In the genomic region with DNA sequence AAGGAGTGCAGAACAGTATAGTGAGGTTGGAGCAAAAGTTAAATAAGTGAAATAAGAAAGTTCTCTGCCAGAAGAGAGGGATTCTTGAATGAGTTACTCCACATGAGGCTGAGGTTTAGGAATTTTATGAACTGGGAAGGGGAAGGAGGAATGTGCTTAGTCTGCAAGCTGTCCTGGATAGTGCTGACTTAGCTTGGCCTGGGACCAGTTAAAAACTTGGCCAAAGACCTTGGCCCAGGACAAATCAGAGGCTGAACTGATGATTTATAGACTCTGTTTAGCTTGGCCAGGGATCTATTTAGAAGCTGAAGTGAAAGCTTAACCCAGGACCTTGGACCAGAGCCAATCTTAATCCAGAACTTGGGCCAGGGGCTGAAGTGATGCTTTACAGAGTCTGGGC, we compare ENCODE assay signal across 24 cellular contexts.
DNase-seq lines count a peak whose midpoint lies in the region; ATAC-seq, FAIRE-seq and TF ChIP-seq lines count a peak whose summit lies in the region.
"Had no signal": no experiment of that assay in that cellular context is flagged by ENCODE, and none has a peak within 500 bp of the region (broad histone marks: within the 10 kb centered on the region; RNA-seq: fewer than 3 reads in every experiment).

No MANE protein-coding gene starts in this region.

- peak; percentile 96 for ATAC-seq in left ventricle myocardium superior
- no peak for ATAC-seq in stimulated activated memory B cell treated with anti-CD40 and anti-IgM and Interleukin-4, amounts not matched to agents 10 μg/mL and 1 μg/mL and 100 μg/mL, for 72 hours
- ATAC-seq in GM18867 (IDR thresholded peaks at IDR 0.05; ENCODE audit: unreplicated experiment): no peak

- intact Hi-C loops in left ventricle myocardium superior (cut with micrococcal nuclease): no loop called here

- H3K27me3 Mint-ChIP-seq in stimulated activated memory B cell treated with anti-CD40 and anti-IgM and Interleukin-4, amounts not matched to agents 10 μg/mL and 1 μg/mL and 100 μg/mL, for 72 hours: no peaks in the 10 kb centered on the region

- no peaks in the 10 kb centered on the region for H3K36me3 Mint-ChIP-seq in stimulated activated memory B cell treated with anti-CD40 and anti-IgM and Interleukin-4, amounts not matched to agents 10 μg/mL and 1 μg/mL and 100 μg/mL, for 72 hours
- H3K36me3 Mint-ChIP-seq: CD14-positive monocyte had no signal

- H3K4me1 Mint-ChIP-seq in stimulated activated memory B cell treated with anti-CD40 and anti-IgM and Interleukin-4, amounts not matched to agents 10 μg/mL and 1 μg/mL and 100 μg/mL, for 72 hours: peaks cover 5% of the 10 kb centered on the region
- H3K4me1 Mint-ChIP-seq: CD14-positive monocyte, H9 had no signal

- FAIRE-seq in GM19239 (lab: Jason Lieb, UNC): peak; percentile 31
- FAIRE-seq: GM12891, HTR-8/SVneo had no signal

- peak overlapping the region; percentile 35; the same call in 1 of the 2 replicates for H3K27ac ChIP-seq in VCaP
- H3K27ac ChIP-seq: GM23248, PC-9 had no signal

- peak overlapping the region; percentile 26 for H3K27ac Mint-ChIP-seq in stimulated activated memory B cell treated with anti-CD40 and anti-IgM and Interleukin-4, amounts not matched to agents 10 μg/mL and 1 μg/mL and 100 μg/mL, for 72 hours
- H3K27ac Mint-ChIP-seq: CD14-positive monocyte, H9 had no signal

- TF ChIP-seq CTCF in VCaP (conservative IDR thresholded peaks at IDR 0.05): no peak

- DNase-seq in GM19239 (ENCODE audit: insufficient read length, low spot score): no peak
- DNase-seq in left ventricle myocardium superior: peak; percentile 31
- DNase-seq in HT-29 (ENCODE audit: low spot score): no peak
- no peak for DNase-seq in NCI-H345 (lab: John Stamatoyannopoulos, UW)
- DNase-seq: BE2C, Calu3, GF-D8, GM23248, H9, IMR-90, KG1, NCI-H1048, NCI-H1417, NCI-H1694, NCI-H2029 treated with DMSO at 0.1 percent for 48 hours, NCI-H526 treated with DMSO at 0.1 percent for 48 hours, PC-9, SHP77 had no signal

- no peak overlapping the region for H3K4me3 Mint-ChIP-seq in stimulated activated memory B cell treated with anti-CD40 and anti-IgM and Interleukin-4, amounts not matched to agents 10 μg/mL and 1 μg/mL and 100 μg/mL, for 72 hours
- H3K4me3 Mint-ChIP-seq: CD14-positive monocyte, H9 had no signal

- H3K9me3 Mint-ChIP-seq in stimulated activated memory B cell treated with anti-CD40 and anti-IgM and Interleukin-4, amounts not matched to agents 10 μg/mL and 1 μg/mL and 100 μg/mL, for 72 hours: no peaks in the 10 kb centered on the region
- H3K9me3 Mint-ChIP-seq: H9 had no signal
